1 cellular context compared by ENCODE assay signal in genomic region chr17:1573932-1574696, GRCh38.
A peak's percentile ranks its signal among the peaks of the same experiment; 100 is the strongest.
TF ChIP-seq lines count a peak whose summit lies in the region.

No MANE protein-coding gene starts in this region.

TF ChIP-seq in HepG2, 621 proteins besides CTCF, POLR2A, EP300 and RAD21 (continued from another document and continues in another):
- TF ChIP-seq AKNA (CRISPR knock-in tag; IDR thresholded peaks at IDR 0.05; ENCODE audit: borderline replicate concordance) (no peak), ESRRA (CRISPR knock-in tag; IDR thresholded peaks at IDR 0.05; ENCODE audit: low read depth) (no peak), SRSF1 (optimal IDR thresholded peaks at IDR 0.05; ENCODE audit: low read depth, low read length) (no peak), KLF15 (CRISPR knock-in tag; IDR thresholded peaks at IDR 0.05; ENCODE audit: borderline replicate concordance) (no peak), ZBTB7A (CRISPR knock-in tag; IDR thresholded peaks at IDR 0.05) (0 out of 2 replicates have a peak, but pooled peaks have one; percentile 29), HMGXB4 (CRISPR knock-in tag; IDR thresholded peaks at IDR 0.05; ENCODE audit: borderline replicate concordance in 1 of 2, low read depth in 1 of 2) (peak; percentile 68 to 77; a peak in 3 of 4 replicates), ZNF616 (CRISPR knock-in tag; IDR thresholded peaks at IDR 0.05; ENCODE audit: low read depth) (0 out of 2 replicates have a peak, but pooled peaks have one; percentile 39), SNAPC2 (CRISPR knock-in tag; IDR thresholded peaks at IDR 0.05) (no peak), MTF2 (CRISPR knock-in tag; IDR thresholded peaks at IDR 0.05; ENCODE audit: borderline replicate concordance) (no peak), ZNF33A (CRISPR knock-in tag; IDR thresholded peaks at IDR 0.05; ENCODE audit: borderline replicate concordance) (no peak), MXD1 (CRISPR knock-in tag; IDR thresholded peaks at IDR 0.05) (no peak), PLSCR1 (CRISPR knock-in tag; IDR thresholded peaks at IDR 0.05; ENCODE audit: borderline replicate concordance) (no peak), MAZ (IDR thresholded peaks at IDR 0.05; ENCODE audit: borderline replicate concordance, low read depth, low read length) (no peak), MAZ (CRISPR knock-in tag; IDR thresholded peaks at IDR 0.05; ENCODE audit: low read depth) (peak; percentile 65), SAFB2 (CRISPR knock-in tag; IDR thresholded peaks at IDR 0.05; ENCODE audit: borderline replicate concordance, low read depth) (no peak), RXRA (CRISPR knock-in tag; IDR thresholded peaks at IDR 0.05) (peak; percentile 53; the same call in 1 of the 2 replicates), NFATC3 (CRISPR knock-in tag; IDR thresholded peaks at IDR 0.05) (no peak), ZNF609 (CRISPR knock-in tag; IDR thresholded peaks at IDR 0.05; ENCODE audit: borderline replicate concordance) (no peak), ZNF367 (CRISPR knock-in tag; IDR thresholded peaks at IDR 0.05; ENCODE audit: borderline replicate concordance) (no peak)
- TF ChIP-seq, protein P1, sequence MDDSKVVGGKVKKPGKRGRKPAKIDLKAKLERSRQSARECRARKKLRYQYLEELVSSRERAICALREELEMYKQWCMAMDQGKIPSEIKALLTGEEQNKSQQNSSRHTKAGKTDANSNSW (CRISPR knock-in tag; IDR thresholded peaks at IDR 0.05; ENCODE audit: borderline replicate concordance) = no peak
- TF ChIP-seq, protein P2, sequence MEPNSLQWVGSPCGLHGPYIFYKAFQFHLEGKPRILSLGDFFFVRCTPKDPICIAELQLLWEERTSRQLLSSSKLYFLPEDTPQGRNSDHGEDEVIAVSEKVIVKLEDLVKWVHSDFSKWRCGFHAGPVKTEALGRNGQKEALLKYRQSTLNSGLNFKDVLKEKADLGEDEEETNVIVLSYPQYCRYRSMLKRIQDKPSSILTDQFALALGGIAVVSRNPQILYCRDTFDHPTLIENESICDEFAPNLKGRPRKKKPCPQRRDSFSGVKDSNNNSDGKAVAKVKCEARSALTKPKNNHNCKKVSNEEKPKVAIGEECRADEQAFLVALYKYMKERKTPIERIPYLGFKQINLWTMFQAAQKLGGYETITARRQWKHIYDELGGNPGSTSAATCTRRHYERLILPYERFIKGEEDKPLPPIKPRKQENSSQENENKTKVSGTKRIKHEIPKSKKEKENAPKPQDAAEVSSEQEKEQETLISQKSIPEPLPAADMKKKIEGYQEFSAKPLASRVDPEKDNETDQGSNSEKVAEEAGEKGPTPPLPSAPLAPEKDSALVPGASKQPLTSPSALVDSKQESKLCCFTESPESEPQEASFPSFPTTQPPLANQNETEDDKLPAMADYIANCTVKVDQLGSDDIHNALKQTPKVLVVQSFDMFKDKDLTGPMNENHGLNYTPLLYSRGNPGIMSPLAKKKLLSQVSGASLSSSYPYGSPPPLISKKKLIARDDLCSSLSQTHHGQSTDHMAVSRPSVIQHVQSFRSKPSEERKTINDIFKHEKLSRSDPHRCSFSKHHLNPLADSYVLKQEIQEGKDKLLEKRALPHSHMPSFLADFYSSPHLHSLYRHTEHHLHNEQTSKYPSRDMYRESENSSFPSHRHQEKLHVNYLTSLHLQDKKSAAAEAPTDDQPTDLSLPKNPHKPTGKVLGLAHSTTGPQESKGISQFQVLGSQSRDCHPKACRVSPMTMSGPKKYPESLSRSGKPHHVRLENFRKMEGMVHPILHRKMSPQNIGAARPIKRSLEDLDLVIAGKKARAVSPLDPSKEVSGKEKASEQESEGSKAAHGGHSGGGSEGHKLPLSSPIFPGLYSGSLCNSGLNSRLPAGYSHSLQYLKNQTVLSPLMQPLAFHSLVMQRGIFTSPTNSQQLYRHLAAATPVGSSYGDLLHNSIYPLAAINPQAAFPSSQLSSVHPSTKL (CRISPR knock-in tag; IDR thresholded peaks at IDR 0.05) = peak; percentile 50; the same call in 1 of the 2 replicates
- TF ChIP-seq, protein P3, sequence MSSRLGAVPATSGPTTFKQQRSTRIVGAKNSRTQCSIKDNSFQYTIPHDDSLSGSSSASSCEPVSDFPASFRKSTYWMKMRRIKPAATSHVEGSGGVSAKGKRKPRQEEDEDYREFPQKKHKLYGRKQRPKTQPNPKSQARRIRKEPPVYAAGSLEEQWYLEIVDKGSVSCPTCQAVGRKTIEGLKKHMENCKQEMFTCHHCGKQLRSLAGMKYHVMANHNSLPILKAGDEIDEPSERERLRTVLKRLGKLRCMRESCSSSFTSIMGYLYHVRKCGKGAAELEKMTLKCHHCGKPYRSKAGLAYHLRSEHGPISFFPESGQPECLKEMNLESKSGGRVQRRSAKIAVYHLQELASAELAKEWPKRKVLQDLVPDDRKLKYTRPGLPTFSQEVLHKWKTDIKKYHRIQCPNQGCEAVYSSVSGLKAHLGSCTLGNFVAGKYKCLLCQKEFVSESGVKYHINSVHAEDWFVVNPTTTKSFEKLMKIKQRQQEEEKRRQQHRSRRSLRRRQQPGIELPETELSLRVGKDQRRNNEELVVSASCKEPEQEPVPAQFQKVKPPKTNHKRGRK (CRISPR knock-in tag; IDR thresholded peaks at IDR 0.05) = no peak
- TF ChIP-seq, protein P4, sequence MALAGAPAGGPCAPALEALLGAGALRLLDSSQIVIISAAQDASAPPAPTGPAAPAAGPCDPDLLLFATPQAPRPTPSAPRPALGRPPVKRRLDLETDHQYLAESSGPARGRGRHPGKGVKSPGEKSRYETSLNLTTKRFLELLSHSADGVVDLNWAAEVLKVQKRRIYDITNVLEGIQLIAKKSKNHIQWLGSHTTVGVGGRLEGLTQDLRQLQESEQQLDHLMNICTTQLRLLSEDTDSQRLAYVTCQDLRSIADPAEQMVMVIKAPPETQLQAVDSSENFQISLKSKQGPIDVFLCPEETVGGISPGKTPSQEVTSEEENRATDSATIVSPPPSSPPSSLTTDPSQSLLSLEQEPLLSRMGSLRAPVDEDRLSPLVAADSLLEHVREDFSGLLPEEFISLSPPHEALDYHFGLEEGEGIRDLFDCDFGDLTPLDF (CRISPR knock-in tag; IDR thresholded peaks at IDR 0.05) = no peak
- TF ChIP-seq, protein P5, sequence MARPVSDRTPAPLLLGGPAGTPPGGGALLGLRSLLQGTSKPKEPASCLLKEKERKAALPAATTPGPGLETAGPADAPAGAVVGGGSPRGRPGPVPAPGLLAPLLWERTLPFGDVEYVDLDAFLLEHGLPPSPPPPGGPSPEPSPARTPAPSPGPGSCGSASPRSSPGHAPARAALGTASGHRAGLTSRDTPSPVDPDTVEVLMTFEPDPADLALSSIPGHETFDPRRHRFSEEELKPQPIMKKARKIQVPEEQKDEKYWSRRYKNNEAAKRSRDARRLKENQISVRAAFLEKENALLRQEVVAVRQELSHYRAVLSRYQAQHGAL (CRISPR knock-in tag; IDR thresholded peaks at IDR 0.05; ENCODE audit: not compliant biosample characterization) = no peak
